ENCODE assay signal across 11 cellular contexts in genomic region chr12:108649668-108650067, GRCh38. TPM values are rescaled to one million over a fixed set of nuclear protein-coding genes. Genes with fewer than 3 reads are reported as not detected.
DNase-seq lines count a peak whose midpoint lies in the region; ATAC-seq and TF ChIP-seq lines count a peak whose summit lies in the region.
"Had no signal": no experiment of that assay in that cellular context is flagged by ENCODE, and none has a peak within 500 bp of the region (broad histone marks: within the 10 kb centered on the region; RNA-seq: fewer than 3 reads in every experiment).

No MANE protein-coding gene starts in this region.

- H3K4me1 ChIP-seq in esophagus squamous epithelium (peaks cover 0 to 37% (median 6%) of the 10 kb centered on the region in 3 donors), suprapubic skin (peaks cover 2% of the 10 kb centered on the region)

- H3K9me3 ChIP-seq in esophagus squamous epithelium (no peaks in the 10 kb centered on the region), suprapubic skin (no peaks in the 10 kb centered on the region)

- peaks cover 41% of the 10 kb centered on the region for H3K4me1 Mint-ChIP-seq in activated CD4-positive, alpha-beta T cell treated with anti-CD3 and anti-CD28 coated beads for 36 hours
- peaks cover 30% of the 10 kb centered on the region for H3K4me1 Mint-ChIP-seq in activated CD4-positive, alpha-beta T cell treated with anti-CD3 and anti-CD28 coated beads, Interleukin-2, amount 10 ng/mL, durations not matched to agents 7 days and 5 days

- peaks cover 26% of the 10 kb centered on the region for H3K36me3 Mint-ChIP-seq in activated CD4-positive, alpha-beta T cell treated with anti-CD3 and anti-CD28 coated beads for 36 hours (ENCODE audit: low read depth)
- H3K36me3 Mint-ChIP-seq in activated CD4-positive, alpha-beta T cell treated with anti-CD3 and anti-CD28 coated beads, Interleukin-2, amount 10 ng/mL, durations not matched to agents 7 days and 5 days (ENCODE audit: low read depth), result peaks cover 20% of the 10 kb centered on the region

- no peaks in the 10 kb centered on the region for H3K27me3 Mint-ChIP-seq in activated CD4-positive, alpha-beta T cell treated with anti-CD3 and anti-CD28 coated beads for 36 hours
- H3K27me3 Mint-ChIP-seq in activated CD4-positive, alpha-beta T cell treated with anti-CD3 and anti-CD28 coated beads, Interleukin-2, amount 10 ng/mL, durations not matched to agents 7 days and 5 days, result no peaks in the 10 kb centered on the region

- no peak for DNase-seq in activated CD4-positive, alpha-beta T cell treated with anti-CD3 and anti-CD28 coated beads for 36 hours
- DNase-seq in activated CD4-positive, alpha-beta T cell treated with anti-CD3 and anti-CD28 coated beads, Interleukin-2, amount 10 ng/mL, durations not matched to agents 7 days and 5 days, result no peak
- DNase-seq in SW480 (ENCODE audit: low spot score), result peak; percentile 85
- no peak for DNase-seq in esophagus squamous epithelium (lab: John Stamatoyannopoulos, UW)
- peak; percentile 45 for DNase-seq in skeletal muscle cell (ENCODE audit: low read depth)
- DNase-seq in suprapubic skin (ENCODE audit: low spot score in 2 of 2), result no peak
- DNase-seq in T-helper 2 cell, result no peak

- TF ChIP-seq EP300 in suprapubic skin (IDR thresholded peaks at IDR 0.05), result no peak

- TF ChIP-seq POLR2A in esophagus squamous epithelium (IDR thresholded peaks at IDR 0.05), result no peak
- TF ChIP-seq POLR2A in suprapubic skin (IDR thresholded peaks at IDR 0.05), result no peak

- CTCF ChIA-PET in activated CD4-positive, alpha-beta T cell treated with anti-CD3 and anti-CD28 coated beads for 36 hours (lab: Charles Lee), result interaction anchor here (0.7 to 3.6 kb wide), 6 partner anchors 10 to 154 kb away, joined by 3 to 15 read pairs (median 4); no protein-coding TSS in a partner anchor
- CTCF ChIA-PET in activated CD4-positive, alpha-beta T cell treated with anti-CD3 and anti-CD28 coated beads, Interleukin-2, amount 10 ng/mL, durations not matched to agents 7 days and 5 days (lab: Charles Lee), result interaction anchor here (0.8 to 1.6 kb wide), 7 partner anchors 10 to 134 kb away, joined by 3 to 8 read pairs (median 3); partner anchors contain the start of genes ISCU and SELPLG

- POLR2A ChIA-PET in activated CD4-positive, alpha-beta T cell treated with anti-CD3 and anti-CD28 coated beads for 36 hours (lab: Charles Lee), result interaction anchor here (0.5 kb wide), 1 partner anchor 40 kb away, joined by 3 read pairs; no protein-coding TSS in a partner anchor
- POLR2A ChIA-PET in activated CD4-positive, alpha-beta T cell treated with anti-CD3 and anti-CD28 coated beads, Interleukin-2, amount 10 ng/mL, durations not matched to agents 7 days and 5 days (lab: Charles Lee), result no interaction called here

- intact Hi-C loops in activated CD4-positive, alpha-beta T cell treated with anti-CD3 and anti-CD28 coated beads for 36 hours (cut with DNase I, micrococcal nuclease), result loop anchor here in 1 of 2 experiments (5.0 kb wide), 1 partner anchor 43 kb away; no protein-coding TSS in a partner anchor
- intact Hi-C loops in esophagus squamous epithelium (cut with DNase I), result no loop called here

- peak overlapping the region; percentile 35 for H3K27ac Mint-ChIP-seq in activated CD4-positive, alpha-beta T cell treated with anti-CD3 and anti-CD28 coated beads for 36 hours
- H3K27ac Mint-ChIP-seq in activated CD4-positive, alpha-beta T cell treated with anti-CD3 and anti-CD28 coated beads, Interleukin-2, amount 10 ng/mL, durations not matched to agents 7 days and 5 days, result no peak overlapping the region

- H3K27me3 ChIP-seq in esophagus squamous epithelium, result no peaks in the 10 kb centered on the region
- H3K27me3 ChIP-seq in suprapubic skin, result no peaks in the 10 kb centered on the region

- H3K36me3 ChIP-seq in esophagus squamous epithelium (peaks cover 7 to 99% (median 21%) of the 10 kb centered on the region in 3 donors), suprapubic skin (peaks cover 92% of the 10 kb centered on the region)

- no peaks in the 10 kb centered on the region for H3K9me3 Mint-ChIP-seq in activated CD4-positive, alpha-beta T cell treated with anti-CD3 and anti-CD28 coated beads for 36 hours (ENCODE audit: low read depth)
- H3K9me3 Mint-ChIP-seq in activated CD4-positive, alpha-beta T cell treated with anti-CD3 and anti-CD28 coated beads, Interleukin-2, amount 10 ng/mL, durations not matched to agents 7 days and 5 days, result no peaks in the 10 kb centered on the region

- no peak overlapping the region for H3K4me3 ChIP-seq in esophagus squamous epithelium
- no peak overlapping the region for H3K4me3 ChIP-seq in skeletal muscle cell (ENCODE audit: low read depth, low read length)
- no peak overlapping the region for H3K4me3 ChIP-seq in suprapubic skin

- WGBS in esophagus squamous epithelium, 2 donors, result 27 to 41% methylated on average over 4 of the region's 4 CpGs
- 37% methylated on average over 4 of the region's 4 CpGs for WGBS in suprapubic skin

- no peak for TF ChIP-seq CTCF in esophagus squamous epithelium (IDR thresholded peaks at IDR 0.05)
- no peak for TF ChIP-seq CTCF in suprapubic skin (IDR thresholded peaks at IDR 0.05)

- no peak for ATAC-seq in activated CD4-positive, alpha-beta T cell treated with anti-CD3 and anti-CD28 coated beads for 36 hours
- no peak for ATAC-seq in GM18519 (IDR thresholded peaks at IDR 0.05; ENCODE audit: low FRiP score, unreplicated experiment)

- H3K4me3 Mint-ChIP-seq in activated CD4-positive, alpha-beta T cell treated with anti-CD3 and anti-CD28 coated beads for 36 hours, result no peak overlapping the region
- H3K4me3 Mint-ChIP-seq in activated CD4-positive, alpha-beta T cell treated with anti-CD3 and anti-CD28 coated beads, Interleukin-2, amount 10 ng/mL, durations not matched to agents 7 days and 5 days, result no peak overlapping the region

- H3K27ac ChIP-seq in esophagus squamous epithelium (peak overlapping the region in 3 of 4 donors; percentile 15 to 21 (median 16)), suprapubic skin (no peak overlapping the region)
- H3K27ac ChIP-seq: 22Rv1, KMS-11 had no signal

RNA-seq across cellular contexts. Expression of gene SELPLG, which starts 16.0 kb away (rescaled TPM):
- 10 to 100 TPM; 31.0 to 36.9 TPM for total RNA-seq in activated CD4-positive, alpha-beta T cell treated with anti-CD3 and anti-CD28 coated beads for 36 hours
- 100 to 1,000 TPM; 207 to 214 TPM for total RNA-seq in activated CD4-positive, alpha-beta T cell treated with anti-CD3 and anti-CD28 coated beads, Interleukin-2, amount 10 ng/mL, durations not matched to agents 7 days and 5 days
- total RNA-seq in esophagus squamous epithelium, result 10 to 100 TPM in 1 of 4 donors, 1 to 10 TPM in 3; 2.5 to 10.1 (median 5.6) TPM
- total RNA-seq in suprapubic skin, result 1 to 10 TPM; 1.3 to 5.6 (median 3.0) TPM
- total RNA-seq: NCI-H460 had no signal

RNA-seq across cellular contexts. Expression of gene TMEM119, which starts 51.8 kb away (rescaled TPM):
- under 1 TPM; 0.21 to 0.28 TPM for total RNA-seq in activated CD4-positive, alpha-beta T cell treated with anti-CD3 and anti-CD28 coated beads for 36 hours
- 1 to 10 TPM; 1.2 to 1.7 TPM for total RNA-seq in activated CD4-positive, alpha-beta T cell treated with anti-CD3 and anti-CD28 coated beads, Interleukin-2, amount 10 ng/mL, durations not matched to agents 7 days and 5 days
- total RNA-seq in esophagus squamous epithelium (1 to 10 TPM in 3 of 4 donors, under 1 TPM in 1; 0.08 to 4.8 (median 2.0) TPM), suprapubic skin (10 to 100 TPM in 1 of 4 donors, 1 to 10 TPM in 2, under 1 TPM in 1; 0.24 to 10.9 (median 6.3) TPM)
- total RNA-seq: NCI-H460 had no signal

Comparison
In these comparisons a context has a peak if more than half of its experiments do, and no peak if none do; other contexts are left out.
1. RNA of gene SELPLG, which starts 16.0 kb away (total RNA-seq): 207 to 214 TPM in activated CD4-positive, alpha-beta T cell treated with anti-CD3 and anti-CD28 coated beads, Interleukin-2, amount 10 ng/mL, durations not matched to agents 7 days and 5 days; 31.0 to 36.9 TPM in activated CD4-positive, alpha-beta T cell treated with anti-CD3 and anti-CD28 coated beads for 36 hours, 2.5 to 10.1 TPM in esophagus squamous epithelium and 1.3 to 5.6 TPM in suprapubic skin; every median in the first group is over 4 times any median in the second.
2. DNase-seq: peak in SW480 (single experiment) and skeletal muscle cell (single experiment); none in activated CD4-positive, alpha-beta T cell treated with anti-CD3 and anti-CD28 coated beads for 36 hours (single experiment), activated CD4-positive, alpha-beta T cell treated with anti-CD3 and anti-CD28 coated beads, Interleukin-2, amount 10 ng/mL, durations not matched to agents 7 days and 5 days (single experiment), esophagus squamous epithelium (single experiment), suprapubic skin (0 of 2) and T-helper 2 cell (0 of 5).